7 cellular contexts compared by ENCODE assay signal in the genomic region with DNA sequence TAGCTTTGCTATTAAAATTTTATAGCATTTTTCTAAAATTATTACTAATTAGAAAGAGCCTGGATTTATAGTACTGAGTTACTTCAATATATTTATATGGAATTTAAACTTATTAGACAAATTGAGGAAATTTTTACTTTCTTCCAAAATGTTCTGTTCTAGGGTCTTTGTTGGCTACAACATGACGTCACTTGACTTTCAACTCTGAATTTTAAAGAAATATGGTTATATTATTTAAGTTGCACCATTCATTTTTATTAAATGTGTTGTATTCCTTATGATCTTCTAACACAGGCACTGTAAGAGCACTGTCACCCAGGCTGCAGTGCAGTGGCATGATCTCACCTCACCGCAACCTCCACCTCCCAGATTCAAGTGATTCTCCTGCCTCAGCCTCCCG.
"Had no signal": no experiment of that assay in that cellular context is flagged by ENCODE, and none has a peak within 500 bp of the region (broad histone marks: within the 10 kb centered on the region; RNA-seq: fewer than 3 reads in every experiment).

No MANE protein-coding gene starts in this region.

- H3K9ac ChIP-seq: KMS-11 had no signal

- H3K4me2 ChIP-seq: KMS-11 had no signal

- FAIRE-seq: HTR-8/SVneo, K562 had no signal

- H3K4me3 ChIP-seq: K562 had no signal

- ATAC-seq: K562 had no signal

- DNase-seq: IMR-90, KBM-7, KG1 had no signal

- H3K27ac ChIP-seq: HL-60, KMS-11 had no signal
